Comparison of ENCODE assay signal across 8 cellular contexts in genomic region chr9:99819123-99819483, GRCh38. TPM values are rescaled to one million over a fixed set of nuclear protein-coding genes. Genes with fewer than 3 reads are reported as not detected.
A peak's percentile ranks its signal among the peaks of the same experiment; 100 is the strongest.
DNase-seq lines count a peak whose midpoint lies in the region; ATAC-seq and TF ChIP-seq lines count a peak whose summit lies in the region.

No MANE protein-coding gene starts in this region.

- H3K36me3 ChIP-seq in right atrium auricular region: no peaks in the 10 kb centered on the region
- no peaks in the 10 kb centered on the region for H3K36me3 ChIP-seq in kidney epithelial cell (ENCODE audit: control insufficient read depth, insufficient read depth, low read length)
- no peaks in the 10 kb centered on the region for H3K36me3 ChIP-seq in thyroid gland

- H3K9me3 ChIP-seq in right atrium auricular region: no peaks in the 10 kb centered on the region
- H3K9me3 ChIP-seq in thyroid gland: no peaks in the 10 kb centered on the region

- no peaks in the 10 kb centered on the region for H3K36me3 Mint-ChIP-seq in activated naive CD8-positive, alpha-beta T cell

- H3K9me3 Mint-ChIP-seq in activated naive CD8-positive, alpha-beta T cell (ENCODE audit: low read depth): no peaks in the 10 kb centered on the region

- H3K4me3 Mint-ChIP-seq in activated naive CD8-positive, alpha-beta T cell: peak overlapping the region; percentile 98

- TF ChIP-seq CTCF in right atrium auricular region (IDR thresholded peaks at IDR 0.05) (no peak), kidney epithelial cell (IDR thresholded peaks at IDR 0.05; ENCODE audit: insufficient read depth, low read length, poor library complexity, severe bottlenecking) (no peak), thyroid gland (IDR thresholded peaks at IDR 0.05) (no peak)

- no peaks in the 10 kb centered on the region for H3K27me3 Mint-ChIP-seq in activated naive CD8-positive, alpha-beta T cell

- peaks cover 45% of the 10 kb centered on the region for H3K4me1 Mint-ChIP-seq in activated naive CD8-positive, alpha-beta T cell (ENCODE audit: low read depth)

- peak overlapping the region; percentile 90 for H3K27ac Mint-ChIP-seq in activated naive CD8-positive, alpha-beta T cell

- ATAC-seq in HG02981 (IDR thresholded peaks at IDR 0.05; ENCODE audit: unreplicated experiment): no peak

- H3K4me1 ChIP-seq in right atrium auricular region (peaks cover 0 to 13% of the 10 kb centered on the region in 2 donors), thyroid gland (peaks cover 9 to 16% of the 10 kb centered on the region in 2 donors)

- H3K27ac ChIP-seq in right atrium auricular region (peak overlapping the region; percentile 97 to 98), thyroid gland (peak overlapping the region; percentile 97 to 100 (median 99))

- 1% methylated on average over 5 of the region's 5 CpGs for WGBS in thyroid gland, 2 donors

- intact Hi-C loops in cardiac septum (cut with DNase I): loop anchor here (1.0 kb wide), 1 partner anchor 560 kb away; no protein-coding TSS in a partner anchor
- intact Hi-C loops in thyroid gland (cut with DNase I): loop anchor here (5.0 kb wide), 1 partner anchor 88 kb away; the partner anchor contains the start of gene STX17

- H3K27me3 ChIP-seq in right atrium auricular region (no peaks in the 10 kb centered on the region), kidney epithelial cell (ENCODE audit: control insufficient read depth, insufficient read depth, low read length) (peaks cover 4% of the 10 kb centered on the region), thyroid gland (no peaks in the 10 kb centered on the region)

- no peak for DNase-seq in right atrium auricular region (ENCODE audit: low spot score)
- no peak for DNase-seq in cardiac septum (ENCODE audit: low spot score)
- DNase-seq in kidney epithelial cell (ENCODE audit: low read depth): no peak
- DNase-seq in thyroid gland: no peak
- no peak for DNase-seq in occipital lobe (lab: John Stamatoyannopoulos, UW)
- DNase-seq in activated gamma-delta T cell treated with Interleukin-2 at 50 U/mL for 16 hours: no peak

- peak overlapping the region; percentile 71 to 75 for H3K4me3 ChIP-seq in right atrium auricular region
- peak overlapping the region; percentile 79 for H3K4me3 ChIP-seq in kidney epithelial cell (ENCODE audit: low read depth, low read length)
- peak overlapping the region; percentile 60 to 92 (median 76) for H3K4me3 ChIP-seq in thyroid gland (replicated peaks in 1 of 3)

- no peak for TF ChIP-seq POLR2A in thyroid gland (IDR thresholded peaks at IDR 0.05)

RNA-seq across cellular contexts. Expression of gene NR4A3, which starts 2.6 kb away (rescaled TPM):
- total RNA-seq in right atrium auricular region (10 to 100 TPM; 15.8 to 19.9 TPM), cardiac septum (22.4 TPM), kidney epithelial cell (0.41 and 0.50 TPM in 2 replicates), thyroid gland (1 to 10 TPM; 1.7 to 4.8 (median 2.3) TPM), occipital lobe (8.7 TPM)
